In the genomic region with DNA sequence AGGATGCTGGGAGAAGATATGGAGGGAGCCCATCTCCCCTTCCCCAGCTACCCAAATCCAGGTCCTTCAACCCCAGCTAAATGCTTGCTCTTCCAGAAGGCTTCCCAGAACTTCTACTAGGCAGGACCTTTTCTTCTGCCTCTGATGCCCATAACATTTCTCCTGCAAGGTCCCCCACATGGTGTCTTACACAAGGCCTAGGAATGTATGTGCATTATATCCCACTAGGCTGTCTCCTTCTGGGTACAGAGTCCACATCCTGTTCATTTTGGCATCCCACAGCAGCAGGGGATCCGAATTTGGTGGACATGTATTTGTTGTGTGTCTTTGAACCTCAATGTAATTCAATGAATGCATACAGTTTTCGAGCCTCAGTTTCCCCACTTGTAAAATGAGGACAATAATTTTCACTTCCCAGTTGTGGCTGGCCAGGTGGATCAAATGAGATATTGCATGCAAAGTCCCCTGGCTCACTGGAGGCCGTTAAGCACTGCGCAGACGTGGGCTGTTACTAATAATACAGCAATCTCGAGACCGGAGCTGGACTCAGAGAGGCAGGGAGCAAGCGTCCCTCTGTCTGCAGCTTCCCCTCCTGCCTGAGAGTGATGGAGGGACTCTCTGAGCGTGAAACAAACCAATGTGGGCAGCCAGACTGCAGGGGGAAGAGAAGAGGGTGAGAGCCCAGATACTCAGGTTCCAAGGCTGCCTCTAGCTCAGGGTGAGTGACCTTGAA, we compare ENCODE assay signal across 17 cellular contexts. TPM values are rescaled to one million over a fixed set of nuclear protein-coding genes. Genes with fewer than 3 reads are reported as not detected.
DNase-seq lines count a peak whose midpoint lies in the region; ATAC-seq, FAIRE-seq and TF ChIP-seq lines count a peak whose summit lies in the region.
"Had no signal": no experiment of that assay in that cellular context is flagged by ENCODE, and none has a peak within 500 bp of the region (broad histone marks: within the 10 kb centered on the region; RNA-seq: fewer than 3 reads in every experiment).

No MANE protein-coding gene starts in this region.

- H3K9me3 Mint-ChIP-seq in HFFc6: no peaks in the 10 kb centered on the region
- H3K9me3 Mint-ChIP-seq in astrocyte (ENCODE audit: unreplicated experiment): no peaks in the 10 kb centered on the region
- H3K9me3 Mint-ChIP-seq in nephron: no peaks in the 10 kb centered on the region

- peaks cover 7% of the 10 kb centered on the region; the same call in 1 of the 2 replicates for H3F3A ChIP-seq in DOHH2 (ENCODE audit: control insufficient read depth, insufficient read depth)

- no peak overlapping the region for H3K9ac ChIP-seq in astrocyte (ENCODE audit: low read length)
- H3K9ac ChIP-seq: BLaER1, KMS-11 had no signal

- FAIRE-seq in astrocyte (lab: Jason Lieb, UNC): no peak

- H3K36me3 Mint-ChIP-seq in HFFc6 (ENCODE audit: low read depth) (no peaks in the 10 kb centered on the region), astrocyte (ENCODE audit: low read depth, unreplicated experiment) (no peaks in the 10 kb centered on the region), nephron (ENCODE audit: low read depth) (no peaks in the 10 kb centered on the region)

- H3K4me2 ChIP-seq in DOHH2 (ENCODE audit: low read length): peak overlapping the region; percentile 58
- H3K4me2 ChIP-seq in astrocyte (ENCODE audit: low read length): peak overlapping the region; percentile 35
- H3K4me2 ChIP-seq: BLaER1, KMS-11 had no signal

- H3K4me1 Mint-ChIP-seq in HFFc6 (ENCODE audit: low read depth) (peaks cover 38% of the 10 kb centered on the region), astrocyte (ENCODE audit: low read depth, unreplicated experiment) (peaks cover 22% of the 10 kb centered on the region), nephron (peaks cover 28% of the 10 kb centered on the region)

- no peak for TF ChIP-seq CTCF in DOHH2 (IDR thresholded peaks at IDR 0.05; ENCODE audit: low read depth, low read length, poor library complexity, severe bottlenecking)
- no peak for TF ChIP-seq CTCF in HFFc6 (IDR thresholded peaks at IDR 0.05)
- no peak for TF ChIP-seq CTCF in astrocyte (IDR thresholded peaks at IDR 0.05; ENCODE audit: insufficient read depth, low read depth, low read length)
- no peak for TF ChIP-seq CTCF in nephron (IDR thresholded peaks at IDR 0.05; ENCODE audit: unreplicated experiment in 3 of 3)

- no peaks in the 10 kb centered on the region for H3K9me2 ChIP-seq in DOHH2 (replicated peaks; ENCODE audit: control insufficient read depth, low read length)

- no peaks in the 10 kb centered on the region; the same call in 1 of the 2 replicates for H3K27me3 Mint-ChIP-seq in HFFc6 (ENCODE audit: insufficient read depth)
- H3K27me3 Mint-ChIP-seq in astrocyte (ENCODE audit: low read depth, unreplicated experiment): no peaks in the 10 kb centered on the region
- peaks cover 8% of the 10 kb centered on the region for H3K27me3 Mint-ChIP-seq in nephron (ENCODE audit: low read depth)

- H4K20me1 ChIP-seq in DOHH2 (ENCODE audit: control insufficient read depth, insufficient read depth, low read depth, low read length): no peaks in the 10 kb centered on the region
- H4K20me1 ChIP-seq in astrocyte (ENCODE audit: insufficient read depth, low read length): no peaks in the 10 kb centered on the region
- H4K20me1 ChIP-seq: BLaER1 had no signal

- intact Hi-C loops in left colon (cut with DNase I, micrococcal nuclease): no loop called here

- H2AFZ ChIP-seq in astrocyte (ENCODE audit: low read depth, low read length): no peak overlapping the region

- H3K9me3 ChIP-seq in DOHH2 (ENCODE audit: control insufficient read depth, insufficient read depth, low read length): no peaks in the 10 kb centered on the region
- no peaks in the 10 kb centered on the region for H3K9me3 ChIP-seq in astrocyte (ENCODE audit: insufficient read depth, low read depth, low read length)
- H3K9me3 ChIP-seq: BLaER1, lower lobe of right lung had no signal

- H3K79me2 ChIP-seq in DOHH2 (ENCODE audit: control insufficient read depth, low read length) (no peaks in the 10 kb centered on the region), astrocyte (ENCODE audit: insufficient read depth, low read length) (no peaks in the 10 kb centered on the region)

- H3K4me3 ChIP-seq in DOHH2 (ENCODE audit: low read length) (peak overlapping the region; percentile 45), astrocyte (ENCODE audit: insufficient read depth, low read depth, low read length) (no peak overlapping the region)
- H3K4me3 ChIP-seq: BLaER1, lower lobe of right lung had no signal

- peak overlapping the region; percentile 70 for H3K27ac Mint-ChIP-seq in HFFc6
- H3K27ac Mint-ChIP-seq in astrocyte (ENCODE audit: unreplicated experiment): no peak overlapping the region
- peak overlapping the region in 2 of 3 experiments; percentile 29 to 72 for H3K27ac Mint-ChIP-seq in nephron

- no peak overlapping the region for H3K27ac ChIP-seq in DOHH2 (ENCODE audit: low read depth, low read length)
- H3K27ac ChIP-seq in astrocyte (ENCODE audit: low read depth, low read length): peak overlapping the region; percentile 0
- H3K27ac ChIP-seq: BLaER1, epithelial cell of prostate, HL-60, KMS-11, lower lobe of right lung had no signal

- H3K36me3 ChIP-seq in DOHH2 (ENCODE audit: control insufficient read depth, low read length) (no peaks in the 10 kb centered on the region), astrocyte (ENCODE audit: insufficient read depth, low read length) (no peaks in the 10 kb centered on the region)
- H3K36me3 ChIP-seq: BLaER1, lower lobe of right lung had no signal

- H3K4me1 ChIP-seq in DOHH2 (ENCODE audit: control insufficient read depth, low read length) (peaks cover 28% of the 10 kb centered on the region), astrocyte (ENCODE audit: insufficient read depth, low read length) (peaks cover 24% of the 10 kb centered on the region)

- DNase-seq in HFFc6: no peak
- no peak for DNase-seq in astrocyte (ENCODE audit: low read depth)
- no peak for DNase-seq in DMS79 treated with DMSO at 0.1 percent for 48 hours (lab: John Stamatoyannopoulos, UW)
- DNase-seq in left colon: no peak
- DNase-seq: activated CD4-positive, CD25-positive, alpha-beta regulatory T cell treated with anti-CD3 and anti-CD28 coated beads, Interleukin-2, amount 50 U/mL, for 72 hours; activated gamma-delta T cell treated with Interleukin-2 at 50 U/mL for 16 hours; lower lobe of right lung; NCI-H1105 treated with DMSO at 0.1 percent for 48 hours; SIG-M5; T-helper 2 cell had no signal

- ATAC-seq in left colon: no peak
- ATAC-seq in GM21786 (IDR thresholded peaks at IDR 0.05; ENCODE audit: unreplicated experiment): no peak
- ATAC-seq: lower lobe of right lung had no signal

- H3K4me3 Mint-ChIP-seq in HFFc6 (peak overlapping the region; percentile 32; the same call in 1 of the 2 replicates), astrocyte (ENCODE audit: unreplicated experiment) (no peak overlapping the region), nephron (peak overlapping the region in 1 of 3 experiments; percentile 54)

- H3K27me3 ChIP-seq in DOHH2 (ENCODE audit: control insufficient read depth, low read length) (peaks cover 20% of the 10 kb centered on the region; the same call in 1 of the 2 replicates), astrocyte (ENCODE audit: insufficient read depth, low read length) (no peaks in the 10 kb centered on the region)
- H3K27me3 ChIP-seq: BLaER1 had no signal

RNA-seq across cellular contexts. Expression of a gene that starts 18.6 kb away (rescaled TPM):
- 100 to 1,000 TPM; 171 to 210 (median 180) TPM for total RNA-seq in HFFc6 (2021; fragmentation: NEBNext Ultra II Directional; extraction: Animal tissue kit (Norgen Biotek cat#: 25700))
- total RNA-seq in astrocyte: 344 and 351 TPM in 2 replicates
- 100 to 1,000 TPM in 1 of 2 donors, 10 to 100 TPM in 1; 83.3 to 106 TPM for total RNA-seq in left colon

RNA-seq across cellular contexts. Expression of a gene that starts 32.1 kb away (rescaled TPM):
- 1 to 10 TPM in 1 of 6 experiments, under 1 TPM in 5; 0.23 to 1.1 (median 0.51) TPM for total RNA-seq in HFFc6 (2021; fragmentation: NEBNext Ultra II Directional; extraction: Animal tissue kit (Norgen Biotek cat#: 25700))
- 6.0 and 7.4 TPM in 2 replicates for total RNA-seq in astrocyte
- under 1 TPM; 0.15 to 0.50 TPM for total RNA-seq in left colon

RNA-seq across cellular contexts. Expression of a gene that starts 47.4 kb away (rescaled TPM):
- total RNA-seq in HFFc6 (2021; fragmentation: NEBNext Ultra II Directional; extraction: Animal tissue kit (Norgen Biotek cat#: 25700)): 10 to 100 TPM; 17.5 to 30.4 (median 25.6) TPM
- total RNA-seq in astrocyte (1.4 and 2.6 TPM in 2 replicates), left colon (1 to 10 TPM; 3.3 to 5.9 TPM)
- total RNA-seq: lower lobe of right lung had no signal
